ENCODE assay signal across 16 cellular contexts in the genomic region with DNA sequence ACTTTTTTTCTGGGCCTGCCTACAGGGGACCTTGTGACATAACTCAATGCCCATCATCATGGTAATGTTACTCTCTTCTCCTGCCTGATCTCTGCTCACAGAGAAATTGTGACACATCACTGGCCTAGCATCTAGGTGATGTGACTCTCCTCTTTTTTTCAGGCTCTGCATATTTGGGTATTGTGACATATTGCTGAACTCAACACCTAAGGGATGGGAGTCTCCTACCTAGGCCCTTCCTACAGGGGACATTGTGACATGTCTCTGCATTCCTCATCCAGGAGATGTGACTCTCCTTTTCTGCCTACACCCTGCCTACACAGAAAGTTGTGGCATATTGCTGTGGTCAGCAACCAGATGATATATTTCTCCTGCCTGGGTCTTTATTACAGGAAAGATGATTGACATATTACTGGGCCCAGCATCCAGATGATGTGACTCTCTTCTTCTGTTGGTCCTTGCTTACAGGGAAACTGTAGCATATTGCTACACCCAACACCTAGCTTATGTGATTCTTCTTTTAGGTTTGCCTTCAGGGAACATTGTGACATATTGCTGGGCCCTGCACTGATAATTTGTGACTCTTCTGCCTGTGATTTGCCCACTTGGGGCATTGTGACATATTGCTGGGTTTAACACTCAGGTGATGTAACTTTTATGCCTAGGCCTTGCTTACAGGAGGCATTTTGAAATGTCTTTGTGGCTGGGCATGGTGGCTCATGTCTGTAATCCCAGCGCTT. TPM values are rescaled to one million over a fixed set of nuclear protein-coding genes. Genes with fewer than 3 reads are reported as not detected.
DNase-seq lines count a peak whose midpoint lies in the region; ATAC-seq and TF ChIP-seq lines count a peak whose summit lies in the region.
"Had no signal": no experiment of that assay in that cellular context is flagged by ENCODE, and none has a peak within 500 bp of the region (broad histone marks: within the 10 kb centered on the region; RNA-seq: fewer than 3 reads in every experiment).

No MANE protein-coding gene starts in this region.

- TF ChIP-seq CTCF in natural killer cell (IDR thresholded peaks at IDR 0.05) (no peak), omental fat pad (IDR thresholded peaks at IDR 0.05) (no peak)

- intact Hi-C loops in natural killer cell (cut with micrococcal nuclease) = no loop called here
- intact Hi-C loops in activated T-helper 1 cell treated with anti-CD3 and anti-CD28 coated beads, Interleukin-12 subunit alpha, Interleukin-12 subunit beta, Interleukin-2, Interleukin-4 antibody, amounts not matched to agents 30 ng/mL and 10 ng/mL and 1 ng/mL, durations not matched to agents 14 hours and 24 hours and 36 hours (cut with micrococcal nuclease) = no loop called here

- ATAC-seq in natural killer cell treated with Interleukin-12 subunit alpha and Interleukin-12 subunit beta and Interleukin-15 and Interleukin-18, amount 100 ng/mL, for 72 hours = peak; percentile 54 to 83
- ATAC-seq in natural killer cell = no peak
- ATAC-seq in effector memory CD8-positive, alpha-beta T cell (replicated peaks) = no peak
- ATAC-seq in stimulated activated effector memory CD8-positive, alpha-beta T cell treated with anti-CD3 and anti-CD28 coated beads, Interleukin-12 subunit alpha, Interleukin-12 subunit beta, amount 100 ng/mL, for 72 hours = no peak
- ATAC-seq in omental fat pad (ENCODE audit: low FRiP score) = no peak
- ATAC-seq in GM19395 (IDR thresholded peaks at IDR 0.05; ENCODE audit: unreplicated experiment) = no peak

- H3K27me3 Mint-ChIP-seq in natural killer cell treated with Interleukin-12 subunit alpha and Interleukin-12 subunit beta and Interleukin-15 and Interleukin-18, amount 100 ng/mL, for 72 hours = no peaks in the 10 kb centered on the region
- no peaks in the 10 kb centered on the region for H3K27me3 Mint-ChIP-seq in natural killer cell (ENCODE audit: low read depth in 2 of 2)
- no peaks in the 10 kb centered on the region for H3K27me3 Mint-ChIP-seq in effector memory CD8-positive, alpha-beta T cell
- H3K27me3 Mint-ChIP-seq in activated T-helper 1 cell treated with anti-CD3 and anti-CD28 coated beads, Interleukin-12 subunit alpha, Interleukin-12 subunit beta, Interleukin-2, Interleukin-4 antibody, amounts not matched to agents 30 ng/mL and 10 ng/mL and 1 ng/mL, durations not matched to agents 14 hours and 24 hours and 36 hours (ENCODE audit: insufficient read depth) = no peaks in the 10 kb centered on the region
- H3K27me3 Mint-ChIP-seq: B cell; CD8-positive, alpha-beta memory T cell had no signal

- no peaks in the 10 kb centered on the region for H3K9me3 Mint-ChIP-seq in natural killer cell treated with Interleukin-12 subunit alpha and Interleukin-12 subunit beta and Interleukin-15 and Interleukin-18, amount 100 ng/mL, for 72 hours
- no peaks in the 10 kb centered on the region for H3K9me3 Mint-ChIP-seq in natural killer cell
- H3K9me3 Mint-ChIP-seq in effector memory CD8-positive, alpha-beta T cell = no peaks in the 10 kb centered on the region
- H3K9me3 Mint-ChIP-seq in stimulated activated effector memory CD8-positive, alpha-beta T cell treated with anti-CD3 and anti-CD28 coated beads, Interleukin-12 subunit alpha, Interleukin-12 subunit beta, amount 100 ng/mL, for 72 hours = no peaks in the 10 kb centered on the region
- no peaks in the 10 kb centered on the region for H3K9me3 Mint-ChIP-seq in activated T-helper 1 cell treated with anti-CD3 and anti-CD28 coated beads, Interleukin-12 subunit alpha, Interleukin-12 subunit beta, Interleukin-2, Interleukin-4 antibody, amounts not matched to agents 30 ng/mL and 10 ng/mL and 1 ng/mL, durations not matched to agents 14 hours and 24 hours and 36 hours
- H3K9me3 Mint-ChIP-seq: CD8-positive, alpha-beta memory T cell had no signal

- peak overlapping the region; percentile 40 to 72 for H3K27ac Mint-ChIP-seq in natural killer cell treated with Interleukin-12 subunit alpha and Interleukin-12 subunit beta and Interleukin-15 and Interleukin-18, amount 100 ng/mL, for 72 hours
- H3K27ac Mint-ChIP-seq in natural killer cell = no peak overlapping the region
- H3K27ac Mint-ChIP-seq in effector memory CD8-positive, alpha-beta T cell = peak overlapping the region; percentile 52 to 62
- peak overlapping the region; percentile 5 for H3K27ac Mint-ChIP-seq in stimulated activated effector memory CD8-positive, alpha-beta T cell treated with anti-CD3 and anti-CD28 coated beads, Interleukin-12 subunit alpha, Interleukin-12 subunit beta, amount 100 ng/mL, for 72 hours
- no peak overlapping the region for H3K27ac Mint-ChIP-seq in activated T-helper 1 cell treated with anti-CD3 and anti-CD28 coated beads, Interleukin-12 subunit alpha, Interleukin-12 subunit beta, Interleukin-2, Interleukin-4 antibody, amounts not matched to agents 30 ng/mL and 10 ng/mL and 1 ng/mL, durations not matched to agents 14 hours and 24 hours and 36 hours
- H3K27ac Mint-ChIP-seq: B cell had no signal

- peak overlapping the region; percentile 24 for H3K4me3 Mint-ChIP-seq in natural killer cell treated with Interleukin-12 subunit alpha and Interleukin-12 subunit beta and Interleukin-15 and Interleukin-18, amount 100 ng/mL, for 72 hours
- no peak overlapping the region for H3K4me3 Mint-ChIP-seq in natural killer cell
- no peak overlapping the region for H3K4me3 Mint-ChIP-seq in effector memory CD8-positive, alpha-beta T cell
- no peak overlapping the region for H3K4me3 Mint-ChIP-seq in stimulated activated effector memory CD8-positive, alpha-beta T cell treated with anti-CD3 and anti-CD28 coated beads, Interleukin-12 subunit alpha, Interleukin-12 subunit beta, amount 100 ng/mL, for 72 hours
- H3K4me3 Mint-ChIP-seq in activated T-helper 1 cell treated with anti-CD3 and anti-CD28 coated beads, Interleukin-12 subunit alpha, Interleukin-12 subunit beta, Interleukin-2, Interleukin-4 antibody, amounts not matched to agents 30 ng/mL and 10 ng/mL and 1 ng/mL, durations not matched to agents 14 hours and 24 hours and 36 hours = no peak overlapping the region
- H3K4me3 Mint-ChIP-seq: B cell; CD8-positive, alpha-beta memory T cell had no signal

- H3K36me3 Mint-ChIP-seq in natural killer cell treated with Interleukin-12 subunit alpha and Interleukin-12 subunit beta and Interleukin-15 and Interleukin-18, amount 100 ng/mL, for 72 hours = peaks cover 20% of the 10 kb centered on the region
- peaks cover 7% of the 10 kb centered on the region for H3K36me3 Mint-ChIP-seq in natural killer cell
- H3K36me3 Mint-ChIP-seq in effector memory CD8-positive, alpha-beta T cell (ENCODE audit: insufficient read depth) = peaks cover 4% of the 10 kb centered on the region
- peaks cover 14% of the 10 kb centered on the region for H3K36me3 Mint-ChIP-seq in stimulated activated effector memory CD8-positive, alpha-beta T cell treated with anti-CD3 and anti-CD28 coated beads, Interleukin-12 subunit alpha, Interleukin-12 subunit beta, amount 100 ng/mL, for 72 hours
- peaks cover 26% of the 10 kb centered on the region for H3K36me3 Mint-ChIP-seq in activated T-helper 1 cell treated with anti-CD3 and anti-CD28 coated beads, Interleukin-12 subunit alpha, Interleukin-12 subunit beta, Interleukin-2, Interleukin-4 antibody, amounts not matched to agents 30 ng/mL and 10 ng/mL and 1 ng/mL, durations not matched to agents 14 hours and 24 hours and 36 hours (ENCODE audit: low read depth)

- peaks cover 12 to 18% of the 10 kb centered on the region in 2 donors for H3K4me1 Mint-ChIP-seq in natural killer cell treated with Interleukin-12 subunit alpha and Interleukin-12 subunit beta and Interleukin-15 and Interleukin-18, amount 100 ng/mL, for 72 hours (ENCODE audit: low read depth in 2 of 2)
- no peaks in the 10 kb centered on the region for H3K4me1 Mint-ChIP-seq in natural killer cell
- H3K4me1 Mint-ChIP-seq in effector memory CD8-positive, alpha-beta T cell (ENCODE audit: low read depth in 2 of 2) = no peaks in the 10 kb centered on the region
- H3K4me1 Mint-ChIP-seq in stimulated activated effector memory CD8-positive, alpha-beta T cell treated with anti-CD3 and anti-CD28 coated beads, Interleukin-12 subunit alpha, Interleukin-12 subunit beta, amount 100 ng/mL, for 72 hours = peaks cover 8% of the 10 kb centered on the region
- no peaks in the 10 kb centered on the region for H3K4me1 Mint-ChIP-seq in activated T-helper 1 cell treated with anti-CD3 and anti-CD28 coated beads, Interleukin-12 subunit alpha, Interleukin-12 subunit beta, Interleukin-2, Interleukin-4 antibody, amounts not matched to agents 30 ng/mL and 10 ng/mL and 1 ng/mL, durations not matched to agents 14 hours and 24 hours and 36 hours (ENCODE audit: low read depth)
- H3K4me1 Mint-ChIP-seq: B cell; CD8-positive, alpha-beta memory T cell had no signal

- DNase-seq in natural killer cell treated with Interleukin-12 subunit alpha and Interleukin-12 subunit beta and Interleukin-15 and Interleukin-18, amount 100 ng/mL, for 72 hours (ENCODE audit: low spot score) = peak; percentile 63
- no peak for DNase-seq in natural killer cell
- DNase-seq in effector memory CD8-positive, alpha-beta T cell = no peak
- DNase-seq in stimulated activated effector memory CD8-positive, alpha-beta T cell treated with anti-CD3 and anti-CD28 coated beads, Interleukin-12 subunit alpha, Interleukin-12 subunit beta, amount 100 ng/mL, for 72 hours (ENCODE audit: low spot score in 2 of 2) = no peak
- no peak for DNase-seq in omental fat pad (ENCODE audit: low spot score)
- no peak for DNase-seq in activated T-helper 1 cell treated with anti-CD3 and anti-CD28 coated beads, Interleukin-12 subunit alpha, Interleukin-12 subunit beta, Interleukin-2, Interleukin-4 antibody, amounts not matched to agents 30 ng/mL and 10 ng/mL and 1 ng/mL, durations not matched to agents 14 hours and 24 hours and 36 hours (ENCODE audit: low spot score)
- DNase-seq: 8988T; CD8-positive, alpha-beta memory T cell; COR-L47; DMS 273 treated with DMSO at 0.1 percent for 48 hours; DMS53; DND-41; EL; GM23248 had no signal

RNA-seq across cellular contexts. Expression of a gene that starts 21.0 kb away (rescaled TPM):
- total RNA-seq in natural killer cell treated with Interleukin-12 subunit alpha and Interleukin-12 subunit beta and Interleukin-15 and Interleukin-18, amount 100 ng/mL, for 72 hours = 10 to 100 TPM; 10.5 to 13.4 TPM
- total RNA-seq in natural killer cell (10 to 100 TPM; 16.7 to 20.5 (median 19.8) TPM), omental fat pad (10 to 100 TPM; 10.1 to 17.5 (median 11.7) TPM)
- 7.8 and 8.4 TPM in 2 replicates for total RNA-seq in activated T-helper 1 cell treated with anti-CD3 and anti-CD28 coated beads, Interleukin-12 subunit alpha, Interleukin-12 subunit beta, Interleukin-2, Interleukin-4 antibody, amounts not matched to agents 30 ng/mL and 10 ng/mL and 1 ng/mL, durations not matched to agents 14 hours and 24 hours and 36 hours

Comparison
In these comparisons a context has a peak if more than half of its experiments do, and no peak if none do; other contexts are left out.
1. ATAC-seq: peak in natural killer cell treated with Interleukin-12 subunit alpha and Interleukin-12 subunit beta and Interleukin-15 and Interleukin-18, amount 100 ng/mL, for 72 hours (2 of 2); none in natural killer cell (0 of 3), effector memory CD8-positive, alpha-beta T cell (single experiment), stimulated activated effector memory CD8-positive, alpha-beta T cell treated with anti-CD3 and anti-CD28 coated beads, Interleukin-12 subunit alpha, Interleukin-12 subunit beta, amount 100 ng/mL, for 72 hours (single experiment), omental fat pad (single experiment) and GM19395 (single experiment).
2. H3K27ac Mint-ChIP-seq: peak in natural killer cell treated with Interleukin-12 subunit alpha and Interleukin-12 subunit beta and Interleukin-15 and Interleukin-18, amount 100 ng/mL, for 72 hours (2 of 2), effector memory CD8-positive, alpha-beta T cell (2 of 2) and stimulated activated effector memory CD8-positive, alpha-beta T cell treated with anti-CD3 and anti-CD28 coated beads, Interleukin-12 subunit alpha, Interleukin-12 subunit beta, amount 100 ng/mL, for 72 hours (single experiment); none in natural killer cell (0 of 2) and activated T-helper 1 cell treated with anti-CD3 and anti-CD28 coated beads, Interleukin-12 subunit alpha, Interleukin-12 subunit beta, Interleukin-2, Interleukin-4 antibody, amounts not matched to agents 30 ng/mL and 10 ng/mL and 1 ng/mL, durations not matched to agents 14 hours and 24 hours and 36 hours (single experiment).